Comparison of ENCODE assay signal across 1 cellular context in the genomic region with DNA sequence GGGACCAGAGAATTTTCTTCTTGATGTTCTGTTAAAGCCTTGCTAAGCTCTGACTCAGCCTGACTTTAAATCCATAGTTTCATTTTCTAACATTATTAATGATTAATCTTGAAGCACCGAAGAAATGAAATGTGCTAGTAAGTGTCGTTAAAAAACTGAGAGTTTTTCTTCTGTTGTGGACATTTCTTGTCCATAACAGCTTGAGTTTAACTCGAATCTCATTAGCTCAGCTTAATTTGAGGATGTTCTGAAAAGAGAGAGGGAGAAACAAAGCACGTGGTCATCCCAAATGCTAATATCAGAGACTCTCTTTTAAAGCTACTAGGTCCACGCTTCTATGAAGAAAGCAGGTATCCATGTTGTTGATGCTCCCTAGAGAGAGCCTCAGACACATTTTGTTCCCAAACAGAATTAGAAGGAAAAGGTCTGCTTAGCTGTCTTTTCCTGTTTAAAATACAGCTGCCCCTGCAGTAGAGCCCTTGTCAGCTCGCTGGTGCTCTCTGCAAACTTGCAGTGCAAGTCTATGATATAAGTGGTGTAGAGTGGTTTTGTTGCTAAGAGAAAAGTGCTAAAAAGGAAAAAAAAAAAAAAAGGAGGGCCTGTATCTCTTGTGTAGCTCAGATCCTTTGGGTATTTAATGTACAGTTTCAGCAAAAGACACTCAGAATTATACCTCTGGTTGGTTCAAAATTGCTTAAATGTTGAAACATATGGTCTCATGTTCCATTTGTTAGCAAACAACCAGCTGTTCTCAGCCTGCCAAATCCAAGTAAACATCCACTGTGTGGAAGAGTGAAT.
TF ChIP-seq lines count a peak whose summit lies in the region.

No MANE protein-coding gene starts in this region.

TF ChIP-seq in A549, 52 proteins besides CTCF, POLR2A, EP300 and RAD21 (continued from another document):
- peak; percentile 73 for TF ChIP-seq MAFK (IDR thresholded peaks at IDR 0.05; ENCODE audit: partially characterized antibody)
